ENCODE assay signal across 2 cellular contexts in the genomic region with DNA sequence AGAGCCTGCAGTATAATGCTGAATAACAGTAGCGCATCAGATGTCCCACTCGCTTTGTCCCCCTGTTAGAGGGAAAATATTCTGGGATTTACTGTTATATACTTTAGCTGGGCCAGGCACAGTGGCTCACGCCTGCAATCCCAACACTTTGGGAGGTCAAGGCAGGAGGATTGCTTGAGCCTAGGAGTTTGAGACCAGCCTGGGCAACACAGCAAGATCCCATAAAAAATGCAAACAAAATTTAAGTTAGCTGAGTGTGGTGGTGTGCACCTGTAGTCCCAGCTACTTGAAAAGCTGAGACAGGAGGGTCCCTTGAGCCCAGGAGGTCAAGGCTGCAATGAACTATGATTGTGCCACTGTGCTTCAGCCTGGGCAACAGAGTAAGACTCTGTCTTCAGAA. TPM values are rescaled to one million over a fixed set of nuclear protein-coding genes. Genes with fewer than 3 reads are reported as not detected.
"Had no signal": no experiment of that assay in that cellular context is flagged by ENCODE, and none has a peak within 500 bp of the region (broad histone marks: within the 10 kb centered on the region; RNA-seq: fewer than 3 reads in every experiment).

No MANE protein-coding gene starts in this region.

RNA-seq across cellular contexts. Expression of a gene that starts 22.3 kb away (rescaled TPM):
- total RNA-seq: G401, GM12878 had no signal
- polyA plus RNA-seq: GM12878 had no signal
